18 cellular contexts compared by ENCODE assay signal in genomic region chr1:238582816-238583215, GRCh38.
DNase-seq lines count a peak whose midpoint lies in the region; ATAC-seq, FAIRE-seq and TF ChIP-seq lines count a peak whose summit lies in the region.
"Had no signal": no experiment of that assay in that cellular context is flagged by ENCODE, and none has a peak within 500 bp of the region (broad histone marks: within the 10 kb centered on the region; RNA-seq: fewer than 3 reads in every experiment).

No MANE protein-coding gene starts in this region.

- no peak for TF ChIP-seq CTCF in PC-3 (conservative IDR thresholded peaks at IDR 0.05; ENCODE audit: low read depth, low read length)
- no peak for TF ChIP-seq CTCF in astrocyte (IDR thresholded peaks at IDR 0.05; ENCODE audit: insufficient read depth, low read depth, low read length)

- peak; percentile 50 for DNase-seq in PC-3
- DNase-seq in astrocyte (ENCODE audit: low read depth), result peak; percentile 14
- DNase-seq in glomerular visceral epithelial cell (ENCODE audit: extremely low spot score), result peak; percentile 9
- no peak for DNase-seq in SW480 (ENCODE audit: low spot score)
- no peak for DNase-seq in NAMALWA (ENCODE audit: low spot score)
- DNase-seq: AML-193; Caco-2; CD4-positive, alpha-beta T cell; GM23248; HCEC 1CT; IMR-90 had no signal

- H3K4me2 ChIP-seq in PC-3 (ENCODE audit: low read length), result no peak overlapping the region
- H3K4me2 ChIP-seq in astrocyte (ENCODE audit: low read length), result no peak overlapping the region
- H3K4me2 ChIP-seq: A549 had no signal

- H3K36me3 ChIP-seq in PC-3 (ENCODE audit: low read depth, low read length) (no peaks in the 10 kb centered on the region), astrocyte (ENCODE audit: insufficient read depth, low read length) (no peaks in the 10 kb centered on the region)

- H3K27me3 Mint-ChIP-seq in astrocyte (ENCODE audit: low read depth, unreplicated experiment), result no peaks in the 10 kb centered on the region
- H3K27me3 Mint-ChIP-seq: CD4-positive, alpha-beta T cell had no signal

- no peaks in the 10 kb centered on the region for H3K4me1 Mint-ChIP-seq in astrocyte (ENCODE audit: low read depth, unreplicated experiment)

- H3K36me3 Mint-ChIP-seq in astrocyte (ENCODE audit: low read depth, unreplicated experiment), result no peaks in the 10 kb centered on the region

- H4K20me1 ChIP-seq in PC-3 (ENCODE audit: low read length) (no peaks in the 10 kb centered on the region), astrocyte (ENCODE audit: insufficient read depth, low read length) (no peaks in the 10 kb centered on the region)

- POLR2A ChIA-PET in PC-3 (lab: Charles Lee; ENCODE audit: unreplicated experiment), result no interaction called here

- CTCF ChIA-PET in PC-3 (lab: Charles Lee), result no interaction called here

- no peaks in the 10 kb centered on the region for H3F3A ChIP-seq in PC-3 (ENCODE audit: low read length, unreplicated experiment)

- no peak overlapping the region for H3K4me3 Mint-ChIP-seq in astrocyte (ENCODE audit: unreplicated experiment)
- H3K4me3 Mint-ChIP-seq: CD4-positive, alpha-beta T cell had no signal

- intact Hi-C loops in PC-3 (cut with micrococcal nuclease), result no loop called here

- no peak for FAIRE-seq in astrocyte (lab: Jason Lieb, UNC)
- FAIRE-seq: A549, G401.6, GM12891, GM19239, HTR-8/SVneo had no signal

- no peaks in the 10 kb centered on the region for H3K27me3 ChIP-seq in PC-3 (ENCODE audit: low read length)
- H3K27me3 ChIP-seq in astrocyte (ENCODE audit: insufficient read depth, low read length), result no peaks in the 10 kb centered on the region

- H3K79me2 ChIP-seq in PC-3 (ENCODE audit: low read length) (no peaks in the 10 kb centered on the region), astrocyte (ENCODE audit: insufficient read depth, low read length) (no peaks in the 10 kb centered on the region)

- H2AFZ ChIP-seq in PC-3 (ENCODE audit: low read length), result no peak overlapping the region
- H2AFZ ChIP-seq in astrocyte (ENCODE audit: low read depth, low read length), result no peak overlapping the region
- H2AFZ ChIP-seq: GM23248 had no signal

- no peak overlapping the region for H3K9ac ChIP-seq in PC-3 (ENCODE audit: low read length)
- no peak overlapping the region for H3K9ac ChIP-seq in astrocyte (ENCODE audit: low read length)
- H3K9ac ChIP-seq: GM23248 had no signal

- H3K27ac ChIP-seq in PC-3 (ENCODE audit: low read length) (no peak overlapping the region), astrocyte (ENCODE audit: low read depth, low read length) (no peak overlapping the region)
- H3K27ac ChIP-seq: A549, C4-2B, GM23248 had no signal

- no peaks in the 10 kb centered on the region for H3K9me2 ChIP-seq in PC-3 (replicated peaks; ENCODE audit: low read length)

- no peaks in the 10 kb centered on the region for H3K9me3 ChIP-seq in PC-3 (ENCODE audit: low read length)
- no peaks in the 10 kb centered on the region for H3K9me3 ChIP-seq in astrocyte (ENCODE audit: insufficient read depth, low read depth, low read length)
- H3K9me3 ChIP-seq: A549, Caco-2 had no signal

- ATAC-seq in PC-3 (0 out of 2 replicates have a peak, but pooled peaks have one; percentile 33), GM19395 (IDR thresholded peaks at IDR 0.05; ENCODE audit: unreplicated experiment) (no peak)
- ATAC-seq: A549 had no signal

- no peaks in the 10 kb centered on the region for H3K4me1 ChIP-seq in PC-3 (ENCODE audit: insufficient read depth, low read length)
- no peaks in the 10 kb centered on the region for H3K4me1 ChIP-seq in astrocyte (ENCODE audit: insufficient read depth, low read length)
- H3K4me1 ChIP-seq: A549 had no signal

- no TSS peak for BruUV-seq in PC-3 (replicated peaks; lab: Mats Ljungman, UMichigan)

- H3K4me3 ChIP-seq in PC-3 (ENCODE audit: low read length) (no peak overlapping the region), astrocyte (ENCODE audit: insufficient read depth, low read depth, low read length) (no peak overlapping the region)
- H3K4me3 ChIP-seq: A549, GM23248 had no signal

- H3K27ac Mint-ChIP-seq in astrocyte (ENCODE audit: unreplicated experiment), result no peak overlapping the region
- H3K27ac Mint-ChIP-seq: CD4-positive, alpha-beta T cell had no signal

- no peaks in the 10 kb centered on the region for H3K9me3 Mint-ChIP-seq in astrocyte (ENCODE audit: unreplicated experiment)

Comparison
In these comparisons a context has a peak if more than half of its experiments do, and no peak if none do; other contexts are left out.
1. DNase-seq: peak in PC-3 (single experiment), astrocyte (single experiment) and glomerular visceral epithelial cell (single experiment); none in SW480 (single experiment) and NAMALWA (single experiment).